18 cellular contexts compared by ENCODE assay signal in the genomic region with DNA sequence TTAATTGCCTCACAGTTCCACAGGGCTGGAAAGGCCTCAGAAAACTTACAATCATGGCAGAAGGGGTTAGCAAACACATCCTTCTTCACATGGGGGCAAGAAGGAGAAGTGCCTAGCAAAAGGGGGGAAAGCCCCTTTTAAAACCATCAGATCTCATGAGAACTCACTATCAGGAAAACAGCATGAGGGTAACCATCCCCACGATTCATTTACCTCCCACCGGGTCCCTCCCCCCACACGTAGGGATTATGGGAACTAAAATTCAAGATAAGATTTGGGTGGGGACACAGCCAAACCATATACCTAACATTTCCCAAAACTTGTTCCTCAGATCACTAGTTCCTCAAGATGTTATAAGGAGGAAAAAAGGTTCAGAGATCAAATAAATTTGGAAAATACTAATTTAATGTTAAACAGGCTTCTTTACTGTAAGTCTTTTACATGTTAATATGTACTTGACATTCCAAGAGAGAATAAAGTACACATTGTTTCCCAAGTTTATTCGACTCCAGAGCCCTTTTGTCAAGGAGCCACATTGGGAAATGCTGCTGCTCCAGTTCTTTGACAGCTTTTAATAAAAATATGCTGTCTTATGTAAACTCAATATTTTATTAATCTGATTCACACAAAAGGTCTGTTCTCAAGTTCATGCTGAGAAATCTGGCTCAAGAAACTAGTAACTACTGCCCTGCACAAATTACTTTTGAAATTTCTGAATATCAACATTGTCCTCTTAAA. TPM values are rescaled to one million over a fixed set of nuclear protein-coding genes. Genes with fewer than 3 reads are reported as not detected.
DNase-seq lines count a peak whose midpoint lies in the region; ATAC-seq and TF ChIP-seq lines count a peak whose summit lies in the region.
"Had no signal": no experiment of that assay in that cellular context is flagged by ENCODE, and none has a peak within 500 bp of the region (broad histone marks: within the 10 kb centered on the region; RNA-seq: fewer than 3 reads in every experiment).

No MANE protein-coding gene starts in this region.

- H3K56ac ChIP-seq in mesendoderm (ENCODE audit: low read length), result no peak overlapping the region

- no peak overlapping the region for H3K4me2 ChIP-seq in mesendoderm (ENCODE audit: low read length)

- no peak overlapping the region for H3K18ac ChIP-seq in mesendoderm (ENCODE audit: low read length)

- H3K4me1 ChIP-seq in heart right ventricle, result peaks cover 2 to 88% (median 60%) of the 10 kb centered on the region in 9 donors
- peaks cover 37 to 100% (median 88%) of the 10 kb centered on the region in 4 donors for H3K4me1 ChIP-seq in esophagus muscularis mucosa
- no peaks in the 10 kb centered on the region for H3K4me1 ChIP-seq in mesendoderm (ENCODE audit: control insufficient read depth, low read depth, low read length)

- no peak overlapping the region for H4K5ac ChIP-seq in mesendoderm (ENCODE audit: low read length)

- H3K9me3 ChIP-seq in heart right ventricle (no peaks in the 10 kb centered on the region), esophagus muscularis mucosa (no peaks in the 10 kb centered on the region)

- no peak overlapping the region for H2BK120ac ChIP-seq in mesendoderm (ENCODE audit: low read depth, low read length)

- ATAC-seq in Right ventricle myocardium superior (ENCODE audit: poor library complexity) (peak; percentile 54), heart right ventricle (no peak), SK-N-SH treated with all-trans-retinoic acid at 6 μM for 48 hours (no peak)
- ATAC-seq: activated CD8-positive, alpha-beta memory T cell treated with anti-CD3 and anti-CD28 coated beads, Interleukin-2, amount 10 ng/mL, durations not matched to agents 7 days and 5 days had no signal

- 45 to 59% methylated on average over 4 of the region's 4 CpGs for WGBS in heart right ventricle, 2 donors
- WGBS in esophagus muscularis mucosa, result 40% methylated on average over 4 of the region's 4 CpGs
- WGBS in mesendoderm (ENCODE audit: extremely low coverage, insufficient coverage, low lambda C conversion rate), result no CpG with 5 or more reads among the region's 4 CpGs

- no peak overlapping the region for H3K4ac ChIP-seq in mesendoderm (ENCODE audit: low read depth, low read length)

- TF ChIP-seq CTCF in heart right ventricle (IDR thresholded peaks at IDR 0.05) (no peak), esophagus muscularis mucosa (IDR thresholded peaks at IDR 0.05) (no peak)

- no peak overlapping the region for H3K23ac ChIP-seq in mesendoderm (ENCODE audit: low read length)

- no peak overlapping the region for H2BK5ac ChIP-seq in mesendoderm (ENCODE audit: low read length)

- H3K4me3 ChIP-seq in heart right ventricle, result no peak overlapping the region
- H3K4me3 ChIP-seq in esophagus muscularis mucosa, result peak overlapping the region in 1 of 4 donors; percentile 3
- H3K4me3 ChIP-seq in mesendoderm (ENCODE audit: low read length), result no peak overlapping the region
- H3K4me3 ChIP-seq: coronary artery, skin epidermis had no signal

- H3K27me3 ChIP-seq in heart right ventricle (no peaks in the 10 kb centered on the region), esophagus muscularis mucosa (no peaks in the 10 kb centered on the region), mesendoderm (ENCODE audit: insufficient read depth, low read length, poor library complexity) (no peaks in the 10 kb centered on the region)

- DNase-seq in Right ventricle myocardium superior, result no peak
- DNase-seq in heart right ventricle, result no peak
- no peak for DNase-seq in esophagus muscularis mucosa (ENCODE audit: extremely low spot score)
- peak; percentile 10 for DNase-seq in mesendoderm
- no peak for DNase-seq in stimulated activated CD4-positive, alpha-beta T cell treated with anti-CD3 and anti-CD28 coated beads, Interleukin-2, amount 100 ng/mL, for 24 hours
- DNase-seq in DMS114 treated with DMSO at 0.1 percent for 48 hours (lab: John Stamatoyannopoulos, UW; ENCODE audit: unreplicated experiment), result no peak
- no peak for DNase-seq in RPMI8226
- DNase-seq: activated CD8-positive, alpha-beta memory T cell treated with anti-CD3 and anti-CD28 coated beads, Interleukin-2, amount 10 ng/mL, durations not matched to agents 7 days and 5 days; activated gamma-delta T cell; CD4-positive, alpha-beta memory T cell; head of caudate nucleus; NCI-H1436 treated with DMSO at 0.1 percent for 48 hours; NCI-H345; T-helper 2 cell had no signal

- TF ChIP-seq EP300 in esophagus muscularis mucosa (IDR thresholded peaks at IDR 0.05), result no peak

- peaks cover 0 to 4% (median 0%) of the 10 kb centered on the region in 9 donors for H3K36me3 ChIP-seq in heart right ventricle
- no peaks in the 10 kb centered on the region for H3K36me3 ChIP-seq in esophagus muscularis mucosa
- H3K36me3 ChIP-seq in mesendoderm (ENCODE audit: control insufficient read depth, insufficient read depth, low read length), result no peaks in the 10 kb centered on the region

- H3K9ac ChIP-seq in mesendoderm (ENCODE audit: low read length), result no peak overlapping the region

- TF ChIP-seq POLR2A in esophagus muscularis mucosa (IDR thresholded peaks at IDR 0.05; ENCODE audit: low read depth), result no peak

- H2BK15ac ChIP-seq in mesendoderm (replicated peaks; ENCODE audit: low read depth), result no peak overlapping the region

- no peak overlapping the region for H4K8ac ChIP-seq in mesendoderm (ENCODE audit: low read depth, low read length)

- peak overlapping the region in 1 of 10 donors; percentile 33 for H3K27ac ChIP-seq in heart right ventricle
- H3K27ac ChIP-seq in esophagus muscularis mucosa (replicated peaks in 1 of 4), result peak overlapping the region; percentile 1 to 63 (median 35)
- no peak overlapping the region for H3K27ac ChIP-seq in mesendoderm (ENCODE audit: low read depth, low read length)
- H3K27ac ChIP-seq: coronary artery, epithelial cell of prostate had no signal

- H3K79me1 ChIP-seq in mesendoderm (ENCODE audit: low read length), result peaks cover 1% of the 10 kb centered on the region

- intact Hi-C loops in Right ventricle myocardium superior (cut with DNase I), result no loop called here
- intact Hi-C loops in heart right ventricle (cut with DNase I), result no loop called here
- intact Hi-C loops in esophagus muscularis mucosa (cut with DNase I), result no loop called here

- H2AK5ac ChIP-seq in mesendoderm (ENCODE audit: low read length), result no peak overlapping the region

- H3K79me2 ChIP-seq in mesendoderm (ENCODE audit: control insufficient read depth, insufficient read depth, low read length), result peaks cover 4% of the 10 kb centered on the region

TF ChIP-seq in SK-N-SH treated with all-trans-retinoic acid at 6 μM for 48 hours, 23 proteins besides CTCF, POLR2A, EP300 and RAD21 (continues in another document):
- TF ChIP-seq RARB (CRISPR knock-in tag; IDR thresholded peaks at IDR 0.05) (no peak), TCF4 (CRISPR knock-in tag; IDR thresholded peaks at IDR 0.05; ENCODE audit: borderline replicate concordance) (no peak), ZC3H10 (CRISPR knock-in tag; IDR thresholded peaks at IDR 0.05) (no peak), PPARA (CRISPR knock-in tag; IDR thresholded peaks at IDR 0.05; ENCODE audit: borderline replicate concordance) (no peak), BACH2 (CRISPR knock-in tag; IDR thresholded peaks at IDR 0.05; ENCODE audit: borderline replicate concordance) (no peak), ZFP30 (CRISPR knock-in tag; IDR thresholded peaks at IDR 0.05) (no peak), ISL1 (CRISPR knock-in tag; IDR thresholded peaks at IDR 0.05) (no peak), ZNF8 (CRISPR knock-in tag; IDR thresholded peaks at IDR 0.05) (no peak), OSR1 (CRISPR knock-in tag; IDR thresholded peaks at IDR 0.05) (no peak), CREB5 (CRISPR knock-in tag; IDR thresholded peaks at IDR 0.05; ENCODE audit: low read depth) (no peak), TOX (CRISPR knock-in tag; IDR thresholded peaks at IDR 0.05; ENCODE audit: borderline replicate concordance) (no peak), ZNF70 (CRISPR knock-in tag; IDR thresholded peaks at IDR 0.05) (no peak)
- TF ChIP-seq, protein P1, sequence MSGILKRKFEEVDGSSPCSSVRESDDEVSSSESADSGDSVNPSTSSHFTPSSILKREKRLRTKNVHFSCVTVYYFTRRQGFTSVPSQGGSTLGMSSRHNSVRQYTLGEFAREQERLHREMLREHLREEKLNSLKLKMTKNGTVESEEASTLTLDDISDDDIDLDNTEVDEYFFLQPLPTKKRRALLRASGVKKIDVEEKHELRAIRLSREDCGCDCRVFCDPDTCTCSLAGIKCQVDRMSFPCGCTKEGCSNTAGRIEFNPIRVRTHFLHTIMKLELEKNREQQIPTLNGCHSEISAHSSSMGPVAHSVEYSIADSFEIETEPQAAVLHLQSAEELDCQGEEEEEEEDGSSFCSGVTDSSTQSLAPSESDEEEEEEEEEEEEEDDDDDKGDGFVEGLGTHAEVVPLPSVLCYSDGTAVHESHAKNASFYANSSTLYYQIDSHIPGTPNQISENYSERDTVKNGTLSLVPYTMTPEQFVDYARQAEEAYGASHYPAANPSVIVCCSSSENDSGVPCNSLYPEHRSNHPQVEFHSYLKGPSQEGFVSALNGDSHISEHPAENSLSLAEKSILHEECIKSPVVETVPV (CRISPR knock-in tag; IDR thresholded peaks at IDR 0.05), result no peak

RNA-seq across cellular contexts. Expression of gene HERC1, which starts 17.8 kb away (rescaled TPM):
- total RNA-seq in Right ventricle myocardium superior (75.2 TPM), heart right ventricle (100 to 1,000 TPM in 4 of 10 donors, 10 to 100 TPM in 6; 58.5 to 118 (median 97.5) TPM), esophagus muscularis mucosa (100 to 1,000 TPM in 3 of 4 donors, 10 to 100 TPM in 1; 99.3 to 139 (median 123) TPM)
- 10 to 100 TPM; 27.7 to 33.8 TPM for polyA plus RNA-seq in heart right ventricle
- 8.7 TPM for polyA plus RNA-seq in mesendoderm (2013, experiment 1 of 2)
- polyA plus RNA-seq in mesendoderm (2013, experiment 2 of 2), result 9.7 TPM
